In genomic region chr11:64107300-64107699, GRCh38 we compare ENCODE assay signal across 24 cellular contexts.
"Had no signal": no experiment of that assay in that cellular context is flagged by ENCODE, and none has a peak within 500 bp of the region (broad histone marks: within the 10 kb centered on the region; RNA-seq: fewer than 3 reads in every experiment).

No MANE protein-coding gene starts in this region.

- H3K4me1 ChIP-seq: Peyer's patch had no signal

- H3K36me3 Mint-ChIP-seq: IgD-negative memory B cell had no signal

- H3K27ac ChIP-seq: HL-60, Peyer's patch, SJCRH30 had no signal

- ATAC-seq: PC-3, Right ventricle myocardium inferior, SK-N-SH treated with all-trans-retinoic acid at 6 μM for 48 hours had no signal

- H3K4me3 ChIP-seq: MG63, Peyer's patch, SJCRH30 had no signal

- H3K9me3 ChIP-seq: MG63, Peyer's patch, SJCRH30 had no signal

- H3K27me3 ChIP-seq: MG63, Peyer's patch, SJCRH30 had no signal

- H3K36me3 ChIP-seq: MG63, Peyer's patch, SJCRH30 had no signal

- DNase-seq: KBM-7, MG63, NCI-H1105, NCI-H1417, NCI-H1436 treated with DMSO at 0.1 percent for 48 hours, NCI-H1694, NCI-H187 treated with DMSO at 0.1 percent for 48 hours, NCI-H2029 treated with DMSO at 0.1 percent for 48 hours, NCI-H2171 treated with DMSO at 0.1 percent for 48 hours, NCI-H345, NCI-H446 treated with DMSO at 0.1 percent for 48 hours, NCI-H510A treated with DMSO at 0.1 percent for 48 hours, NCI-H69, NCI-H774, PC-3, Peyer's patch, SHP77 treated with DMSO at 0.1 percent for 48 hours, SJCRH30, T-helper 1 cell had no signal

- FAIRE-seq: HTR-8/SVneo had no signal

- H3K27ac Mint-ChIP-seq: IgD-negative memory B cell had no signal

- H3K9me3 Mint-ChIP-seq: IgD-negative memory B cell had no signal

- H3K4me3 Mint-ChIP-seq: IgD-negative memory B cell had no signal
